In the genomic region with DNA sequence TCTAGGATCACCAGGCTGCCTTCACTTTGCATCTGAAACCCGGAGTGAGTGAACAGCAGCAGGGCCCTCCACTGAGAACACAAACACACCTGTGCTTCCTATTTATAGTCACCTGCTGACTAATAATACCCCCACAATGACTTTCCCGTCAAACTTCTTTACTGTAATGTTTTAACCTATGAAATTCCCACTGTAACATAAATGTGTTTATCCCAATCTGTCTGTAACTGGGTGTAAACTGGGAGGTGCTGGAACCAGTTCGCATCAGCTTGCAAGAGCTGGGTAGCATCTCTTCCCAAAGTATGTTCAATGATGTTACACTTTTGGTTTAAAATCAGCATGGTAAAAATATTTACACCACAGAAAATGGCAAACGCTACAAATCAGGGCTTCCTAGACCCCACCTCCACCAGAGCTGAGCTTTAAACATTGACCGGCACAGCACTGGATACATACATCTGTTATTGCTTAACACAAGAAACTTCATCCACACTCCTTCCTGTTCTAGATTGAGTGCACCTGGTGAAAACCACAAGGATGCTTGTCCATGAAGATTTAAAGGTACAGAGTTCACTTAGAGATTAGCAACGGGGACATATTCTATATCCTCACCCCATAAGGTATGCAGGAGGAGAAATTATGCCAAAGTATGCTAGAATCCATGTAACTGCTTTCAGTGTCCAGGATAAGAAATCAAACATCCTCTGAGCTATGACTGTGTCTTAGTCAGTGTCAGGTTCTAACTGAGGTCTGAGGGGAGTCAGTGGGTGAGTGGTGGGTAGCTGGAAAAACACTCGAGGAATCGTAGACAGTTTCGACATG, we compare ENCODE assay signal across 10 cellular contexts.
DNase-seq lines count a peak whose midpoint lies in the region; ATAC-seq and TF ChIP-seq lines count a peak whose summit lies in the region.
"Had no signal": no experiment of that assay in that cellular context is flagged by ENCODE, and none has a peak within 500 bp of the region (broad histone marks: within the 10 kb centered on the region; RNA-seq: fewer than 3 reads in every experiment).

No MANE protein-coding gene starts in this region.

- H3K27ac Mint-ChIP-seq in glutamatergic neuron (ENCODE audit: unreplicated experiment) = no peak overlapping the region
- H3K27ac Mint-ChIP-seq: stimulated activated effector memory CD8-positive, alpha-beta T cell treated with anti-CD3 and anti-CD28 coated beads, Interleukin-12 subunit alpha, Interleukin-12 subunit beta, amount 100 ng/mL, for 72 hours had no signal

- H3K9me3 Mint-ChIP-seq in glutamatergic neuron (ENCODE audit: unreplicated experiment) = peaks cover 2% of the 10 kb centered on the region
- H3K9me3 Mint-ChIP-seq: stimulated activated effector memory CD8-positive, alpha-beta T cell treated with anti-CD3 and anti-CD28 coated beads, Interleukin-12 subunit alpha, Interleukin-12 subunit beta, amount 100 ng/mL, for 72 hours had no signal

- ATAC-seq in GM18508 (IDR thresholded peaks at IDR 0.05; ENCODE audit: insufficient read depth, unreplicated experiment) (peak; percentile 83), GM21737 (IDR thresholded peaks at IDR 0.05; ENCODE audit: unreplicated experiment) (peak; percentile 88), HG03558 (IDR thresholded peaks at IDR 0.05; ENCODE audit: extremely low read depth, unreplicated experiment) (peak; percentile 78), esophagus mucosa (peak; percentile 44)
- ATAC-seq: stimulated activated effector memory CD8-positive, alpha-beta T cell treated with anti-CD3 and anti-CD28 coated beads, Interleukin-12 subunit alpha, Interleukin-12 subunit beta, amount 100 ng/mL, for 72 hours had no signal

- H3K27me3 Mint-ChIP-seq in glutamatergic neuron (ENCODE audit: unreplicated experiment) = peaks cover 2% of the 10 kb centered on the region

- TF ChIP-seq CTCF in glutamatergic neuron (IDR thresholded peaks at IDR 0.05; ENCODE audit: partially characterized antibody, unreplicated experiment) = no peak

- H3K4me3 Mint-ChIP-seq in glutamatergic neuron (ENCODE audit: unreplicated experiment) = no peak overlapping the region
- H3K4me3 Mint-ChIP-seq: neural crest cell; stimulated activated effector memory CD8-positive, alpha-beta T cell treated with anti-CD3 and anti-CD28 coated beads, Interleukin-12 subunit alpha, Interleukin-12 subunit beta, amount 100 ng/mL, for 72 hours had no signal

- H3K4me1 Mint-ChIP-seq in glutamatergic neuron (ENCODE audit: low read depth, unreplicated experiment) = no peaks in the 10 kb centered on the region
- H3K4me1 Mint-ChIP-seq: neural crest cell had no signal

- DNase-seq in ecto neural progenitor cell (ENCODE audit: low spot score) (no peak), glutamatergic neuron (no peak)
- no peak for DNase-seq in activated T-cell treated with anti-CD3 and anti-CD28 coated beads, Interleukin-2, amount 50 U/mL, for 48 hours
- no peak for DNase-seq in stimulated activated CD4-positive, alpha-beta T cell treated with anti-CD3 and anti-CD28 coated beads, Interleukin-2, amount 100 ng/mL, for 48 hours

- peaks cover 9% of the 10 kb centered on the region for H3K36me3 Mint-ChIP-seq in glutamatergic neuron (ENCODE audit: unreplicated experiment)
- H3K36me3 Mint-ChIP-seq: stimulated activated effector memory CD8-positive, alpha-beta T cell treated with anti-CD3 and anti-CD28 coated beads, Interleukin-12 subunit alpha, Interleukin-12 subunit beta, amount 100 ng/mL, for 72 hours had no signal
